ENCODE assay signal across 8 cellular contexts in the genomic region with DNA sequence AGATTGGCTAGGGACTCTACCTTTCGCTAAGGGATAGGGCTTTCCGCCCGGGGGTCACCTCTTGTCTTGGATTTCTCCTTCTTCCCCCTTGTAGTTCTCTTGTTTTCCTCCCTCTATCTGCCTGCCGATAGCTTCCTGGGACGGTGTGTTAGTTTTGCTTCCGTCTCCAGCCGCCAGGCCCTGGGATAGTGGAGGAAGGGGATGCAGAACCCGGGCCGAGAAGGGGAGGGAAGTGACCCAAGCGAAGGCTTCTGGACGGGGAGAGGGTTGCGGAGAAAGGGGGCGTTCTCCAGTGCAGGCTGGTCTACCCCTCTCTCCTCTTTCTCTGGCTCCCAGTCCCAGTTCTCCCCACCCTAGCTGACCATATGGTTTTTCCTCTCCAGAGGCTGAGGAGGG. TPM values are rescaled to one million over a fixed set of nuclear protein-coding genes. Genes with fewer than 3 reads are reported as not detected.
A peak's percentile ranks its signal among the peaks of the same experiment; 100 is the strongest.
DNase-seq lines count a peak whose midpoint lies in the region; ATAC-seq and TF ChIP-seq lines count a peak whose summit lies in the region.

No MANE protein-coding gene starts in this region.

- H3K27me3 ChIP-seq in right atrium auricular region (no peaks in the 10 kb centered on the region), gastrocnemius medialis (no peaks in the 10 kb centered on the region)

- H3K4me3 ChIP-seq in GM12864 (ENCODE audit: low read depth, low read length) (peak overlapping the region; percentile 49; the same call in 1 of the 2 replicates), right atrium auricular region (peak overlapping the region; percentile 62 to 66), gastrocnemius medialis (peak overlapping the region; percentile 65 to 84 (median 72))

- H3K4me1 Mint-ChIP-seq in activated CD8-positive, alpha-beta T cell treated with anti-CD3 and anti-CD28 coated beads for 36 hours (ENCODE audit: low read depth): peaks cover 15% of the 10 kb centered on the region

- intact Hi-C loops in activated CD8-positive, alpha-beta T cell treated with anti-CD3 and anti-CD28 coated beads for 36 hours (cut with micrococcal nuclease): loop anchor here (10.0 kb wide), 1 partner anchor 96 kb away; no protein-coding TSS in a partner anchor
- intact Hi-C loops in gastrocnemius medialis (cut with DNase I; ENCODE audit: low total_unique reads): loop anchor here (1.0 to 5.0 kb wide), 3 partner anchors 70 to 291 kb away; a partner anchor contains a TSS

- no peaks in the 10 kb centered on the region for H3K36me3 Mint-ChIP-seq in activated CD8-positive, alpha-beta T cell treated with anti-CD3 and anti-CD28 coated beads for 36 hours (ENCODE audit: low read depth)

- POLR2A ChIA-PET in activated CD8-positive, alpha-beta T cell treated with anti-CD3 and anti-CD28 coated beads for 36 hours (lab: Charles Lee): interaction anchor here (0.6 to 1.4 kb wide), 3 partner anchors 10 to 512 kb away, joined by 3 read pairs; no protein-coding TSS in a partner anchor

- H3K27ac ChIP-seq in 22Rv1: peak overlapping the region; percentile 100
- peak overlapping the region; percentile 66 to 67 for H3K27ac ChIP-seq in right atrium auricular region
- H3K27ac ChIP-seq in gastrocnemius medialis: peak overlapping the region; percentile 61 to 76 (median 72)

- H3K9me3 Mint-ChIP-seq in activated CD8-positive, alpha-beta T cell treated with anti-CD3 and anti-CD28 coated beads for 36 hours: no peaks in the 10 kb centered on the region

- H3K36me3 ChIP-seq in right atrium auricular region: no peaks in the 10 kb centered on the region
- H3K36me3 ChIP-seq in gastrocnemius medialis: no peaks in the 10 kb centered on the region

- no peak for ATAC-seq in activated CD8-positive, alpha-beta T cell treated with anti-CD3 and anti-CD28 coated beads for 36 hours
- ATAC-seq in gastrocnemius medialis (no peak), GM21447 (IDR thresholded peaks at IDR 0.05; ENCODE audit: unreplicated experiment) (no peak)

- no peak for TF ChIP-seq CTCF in 22Rv1 (IDR thresholded peaks at IDR 0.05)
- no peak for TF ChIP-seq CTCF in GM12864 (IDR thresholded peaks at IDR 0.05; ENCODE audit: low read depth, low read length, missing control alignments)
- TF ChIP-seq CTCF in activated CD8-positive, alpha-beta T cell treated with anti-CD3 and anti-CD28 coated beads for 36 hours (IDR thresholded peaks at IDR 0.05): no peak
- TF ChIP-seq CTCF in right atrium auricular region (IDR thresholded peaks at IDR 0.05): no peak
- no peak for TF ChIP-seq CTCF in gastrocnemius medialis (IDR thresholded peaks at IDR 0.05 in 4 of 5, conservative IDR thresholded peaks at IDR 0.05 in 1 of 5)

- H3K27me3 Mint-ChIP-seq in activated CD8-positive, alpha-beta T cell treated with anti-CD3 and anti-CD28 coated beads for 36 hours: peaks cover 8% of the 10 kb centered on the region

- no peak for TF ChIP-seq POLR2A in gastrocnemius medialis (IDR thresholded peaks at IDR 0.05)

- peaks cover 0 to 21% of the 10 kb centered on the region in 2 donors for H3K4me1 ChIP-seq in right atrium auricular region
- peaks cover 4 to 19% of the 10 kb centered on the region in 2 donors for H3K4me1 ChIP-seq in gastrocnemius medialis

- no peak overlapping the region for H3K27ac Mint-ChIP-seq in activated CD8-positive, alpha-beta T cell treated with anti-CD3 and anti-CD28 coated beads for 36 hours

- H3K9me3 ChIP-seq in right atrium auricular region (no peaks in the 10 kb centered on the region), gastrocnemius medialis (no peaks in the 10 kb centered on the region)

- in situ Hi-C loops in gastrocnemius medialis (cut with MboI; ENCODE audit: low sequenced_read_pairs in 4 of 4): loop anchor here in 1 of 4 donors (25.0 kb wide), 1 partner anchor 104 kb away; no protein-coding TSS in a partner anchor

- CTCF ChIA-PET in activated CD8-positive, alpha-beta T cell treated with anti-CD3 and anti-CD28 coated beads for 36 hours (lab: Charles Lee): interaction anchor here (2.4 kb wide), 1 partner anchor 53 kb away, joined by 10 read pairs; no protein-coding TSS in a partner anchor

- peak overlapping the region; percentile 73 for H3K4me3 Mint-ChIP-seq in activated CD8-positive, alpha-beta T cell treated with anti-CD3 and anti-CD28 coated beads for 36 hours

- DNase-seq in GM12864 (ENCODE audit: low read depth) (no peak), right atrium auricular region (ENCODE audit: low spot score) (no peak), gastrocnemius medialis (no peak), amniotic stem cell (lab: John Stamatoyannopoulos, UW) (no peak)
- no peak for DNase-seq in activated CD8-positive, alpha-beta T cell treated with anti-CD3 and anti-CD28 coated beads for 36 hours
- no peak for DNase-seq in activated CD4-positive, CD25-positive, alpha-beta regulatory T cell (lab: John Stamatoyannopoulos, UW)

RNA-seq across cellular contexts. Expression of a gene that starts 0.9 kb away (rescaled TPM):
- total RNA-seq in activated CD8-positive, alpha-beta T cell treated with anti-CD3 and anti-CD28 coated beads for 36 hours: 1 to 10 TPM; 1.0 to 1.5 TPM
- total RNA-seq in right atrium auricular region (1 to 10 TPM; 4.3 to 7.9 TPM), gastrocnemius medialis (1 to 10 TPM; 1.2 to 4.0 (median 2.7) TPM)

RNA-seq across cellular contexts. Expression of a gene that starts 29.8 kb away (rescaled TPM):
- 1 to 10 TPM; 1.7 to 1.9 TPM for total RNA-seq in activated CD8-positive, alpha-beta T cell treated with anti-CD3 and anti-CD28 coated beads for 36 hours
- total RNA-seq in right atrium auricular region: 1 to 10 TPM; 3.3 to 5.4 TPM
- total RNA-seq in gastrocnemius medialis: under 1 TPM in 2 of 4 donors, not detected in 2; 0.34 to 0.78 TPM
